Comparison of ENCODE assay signal across 1 cellular context in genomic region chr16:29126057-29126494, GRCh38.
TF ChIP-seq lines count a peak whose summit lies in the region.

No MANE protein-coding gene starts in this region.

TF ChIP-seq in IMR-90, 13 proteins besides CTCF, POLR2A, EP300 and RAD21 (continued from another document):
- TF ChIP-seq MXI1 (IDR thresholded peaks at IDR 0.05; ENCODE audit: borderline replicate concordance, low read depth, low read length) = no peak
- TF ChIP-seq SMC3 (IDR thresholded peaks at IDR 0.05; ENCODE audit: low read depth, low read length) = no peak
- TF ChIP-seq ELK1 (IDR thresholded peaks at IDR 0.05; ENCODE audit: borderline replicate concordance, low read depth, low read length) = no peak
